Comparison of ENCODE assay signal across 12 cellular contexts in the genomic region with DNA sequence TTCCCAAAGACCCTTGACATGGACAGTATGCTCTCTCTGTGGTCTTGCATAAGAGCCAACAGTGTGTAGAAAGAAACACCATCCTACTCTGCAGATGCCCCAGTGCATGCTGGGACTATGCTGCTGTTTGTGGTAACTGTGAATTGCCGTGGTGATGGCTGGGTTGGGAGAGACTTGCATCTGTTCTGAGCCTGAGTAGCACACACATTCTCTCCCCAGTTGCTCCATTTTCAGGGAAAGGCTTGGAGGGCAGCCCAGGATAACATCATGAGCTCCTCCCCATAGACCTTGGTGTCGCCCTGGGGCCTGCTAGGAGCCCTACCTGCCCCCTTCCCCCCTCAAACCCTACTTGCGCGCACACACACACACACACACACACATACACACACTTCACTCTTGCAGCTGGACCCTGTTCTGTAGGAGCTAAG.
DNase-seq lines count a peak whose midpoint lies in the region; ATAC-seq and TF ChIP-seq lines count a peak whose summit lies in the region.
"Had no signal": no experiment of that assay in that cellular context is flagged by ENCODE, and none has a peak within 500 bp of the region (broad histone marks: within the 10 kb centered on the region; RNA-seq: fewer than 3 reads in every experiment).

No MANE protein-coding gene starts in this region.

- ATAC-seq in GM19324 (IDR thresholded peaks at IDR 0.05; ENCODE audit: low FRiP score, unreplicated experiment), result no peak

- DNase-seq in GF-D8 (lab: John Stamatoyannopoulos, UW), result peak; percentile 57
- DNase-seq in NCI-H1694 (lab: John Stamatoyannopoulos, UW), result peak; percentile 63
- peak; percentile 56 for DNase-seq in astrocyte of the hippocampus (ENCODE audit: low read depth, low spot score)
- DNase-seq in occipital lobe (lab: John Stamatoyannopoulos, UW), result peak; percentile 57
- no peak for DNase-seq in GM19238 (ENCODE audit: insufficient read length, low spot score)
- DNase-seq in ovary, result no peak
- DNase-seq in foreskin melanocyte, result no peak
- DNase-seq: activated B cell treated with CpG ODN at 0.5 μM for 24 hours; activated naive CD4-positive, alpha-beta T cell treated with anti-CD3 and anti-CD28 coated beads, Interleukin-2, amount 50 U/mL, for 16 hours; NCI-H748 treated with DMSO at 0.1 percent for 48 hours had no signal

- WGBS in ovary, 3 donors, result 27 to 78% (median 63%) methylated on average over 1 to 4 of the region's 4 CpGs

- no peaks in the 10 kb centered on the region for H3K36me3 ChIP-seq in ovary
- H3K36me3 ChIP-seq: suprapubic skin had no signal

- H3K27ac ChIP-seq in ovary, result no peak overlapping the region
- H3K27ac ChIP-seq: suprapubic skin had no signal

- H3K4me1 ChIP-seq in ovary (ENCODE audit: insufficient read depth), result peaks cover 7% of the 10 kb centered on the region

- TF ChIP-seq EP300 in ovary (IDR thresholded peaks at IDR 0.05), result no peak

- H3K27me3 ChIP-seq in ovary, result no peaks in the 10 kb centered on the region
- H3K27me3 ChIP-seq: suprapubic skin had no signal

- H3K4me3 ChIP-seq in ovary, result no peak overlapping the region
- H3K4me3 ChIP-seq: suprapubic skin had no signal

- no peak for TF ChIP-seq POLR2A in ovary (IDR thresholded peaks at IDR 0.05)

- no peak for TF ChIP-seq CTCF in ovary (IDR thresholded peaks at IDR 0.05)

- H3K9me3 ChIP-seq in ovary, result no peaks in the 10 kb centered on the region
- H3K9me3 ChIP-seq: suprapubic skin had no signal

- intact Hi-C loops in ovary (cut with DNase I), result loop anchor here in 3 of 4 donors (2.0 to 5.0 kb wide), 3 partner anchors 83 to 85 kb away; no protein-coding TSS in a partner anchor

Comparison
In these comparisons a context has a peak if more than half of its experiments do, and no peak if none do; other contexts are left out.
1. DNase-seq: peak in GF-D8 (single experiment), NCI-H1694 (single experiment), astrocyte of the hippocampus (single experiment) and occipital lobe (single experiment); none in GM19238 (single experiment), ovary (0 of 5) and foreskin melanocyte (single experiment).